Comparison of ENCODE assay signal across 22 cellular contexts in genomic region chr13:114029866-114030625, GRCh38. TPM values are rescaled to one million over a fixed set of nuclear protein-coding genes. Genes with fewer than 3 reads are reported as not detected.
DNase-seq lines count a peak whose midpoint lies in the region; ATAC-seq, FAIRE-seq and TF ChIP-seq lines count a peak whose summit lies in the region.
"Had no signal": no experiment of that assay in that cellular context is flagged by ENCODE, and none has a peak within 500 bp of the region (broad histone marks: within the 10 kb centered on the region; RNA-seq: fewer than 3 reads in every experiment).

No MANE protein-coding gene starts in this region.

- peaks cover 4% of the 10 kb centered on the region; the same call in 1 of the 2 replicates for H3K4me1 Mint-ChIP-seq in WTC11
- peaks cover 48% of the 10 kb centered on the region for H3K4me1 Mint-ChIP-seq in stimulated activated naive CD8-positive, alpha-beta T cell treated with anti-CD3 and anti-CD28 coated beads, Interleukin-15, amount 100 ng/mL, for 72 hours

- ATAC-seq in Right ventricle myocardium superior (ENCODE audit: poor library complexity) = no peak
- ATAC-seq in WTC11 = peak; percentile 62
- ATAC-seq in HepG2 = peak; percentile 86
- peak; percentile 51 for ATAC-seq in stimulated activated naive CD8-positive, alpha-beta T cell treated with anti-CD3 and anti-CD28 coated beads, Interleukin-15, amount 100 ng/mL, for 72 hours
- no peak for ATAC-seq in HG03432 (IDR thresholded peaks at IDR 0.05; ENCODE audit: unreplicated experiment)

- no peak overlapping the region for H3K4me3 Mint-ChIP-seq in WTC11
- no peak overlapping the region for H3K4me3 Mint-ChIP-seq in stimulated activated naive CD8-positive, alpha-beta T cell treated with anti-CD3 and anti-CD28 coated beads, Interleukin-15, amount 100 ng/mL, for 72 hours
- H3K4me3 Mint-ChIP-seq: CD14-positive monocyte had no signal

- TF ChIP-seq POLR2A in HepG2 (IDR thresholded peaks at IDR 0.05; ENCODE audit: insufficient read depth in 1 of 2, low read depth in 2 of 2, low read length in 2 of 2) (no peak), lower leg skin (IDR thresholded peaks at IDR 0.05) (no peak)

- H3K36me3 ChIP-seq in left ventricle myocardium inferior (no peaks in the 10 kb centered on the region), HepG2 (replicated peaks in 1 of 2; ENCODE audit: control insufficient read depth in 1 of 2, insufficient read depth in 2 of 2, low read length in 2 of 2) (no peaks in the 10 kb centered on the region)

- TF ChIP-seq CTCF in left ventricle myocardium inferior (IDR thresholded peaks at IDR 0.05; ENCODE audit: borderline replicate concordance) (no peak), WTC11 (IDR thresholded peaks at IDR 0.05) (no peak), HepG2 (CRISPR knock-in tag; IDR thresholded peaks at IDR 0.05) (no peak), lower leg skin (IDR thresholded peaks at IDR 0.05) (no peak)

- H3K4me1 ChIP-seq in left ventricle myocardium inferior (peaks cover 51% of the 10 kb centered on the region), HepG2 (ENCODE audit: insufficient read depth, low read length) (peaks cover 10% of the 10 kb centered on the region; the same call in 1 of the 2 replicates)

- POLR2A ChIA-PET in WTC11 (lab: Charles Lee) (no interaction called here), HepG2 (lab: Yijun Ruan, JAX) (no interaction called here)

- no peak overlapping the region for H3K9ac ChIP-seq in HepG2 (ENCODE audit: insufficient read depth, low read depth, low read length)

- in situ Hi-C loops in HepG2 (cut with HindIII; ENCODE audit: extremely low pct_ligation_motif_present, low pct_unique_long_range_greater_than_20kb) = no loop called here

- BruUV-seq in HepG2 (replicated peaks; lab: Mats Ljungman, UMichigan) = no TSS peak

- TF ChIP-seq EP300 in HepG2 (IDR thresholded peaks at IDR 0.05; ENCODE audit: low read depth in 2 of 2, low read length in 2 of 2) (no peak), HepG2 (CRISPR knock-in tag; IDR thresholded peaks at IDR 0.05; ENCODE audit: borderline replicate concordance) (no peak)

- peaks cover 11% of the 10 kb centered on the region for H3K9me3 Mint-ChIP-seq in WTC11
- peaks cover 0 to 15% of the 10 kb centered on the region in 2 donors for H3K9me3 Mint-ChIP-seq in stimulated activated naive CD8-positive, alpha-beta T cell treated with anti-CD3 and anti-CD28 coated beads, Interleukin-15, amount 100 ng/mL, for 72 hours

- H3K27ac Mint-ChIP-seq in WTC11 = no peak overlapping the region
- H3K27ac Mint-ChIP-seq in stimulated activated naive CD8-positive, alpha-beta T cell treated with anti-CD3 and anti-CD28 coated beads, Interleukin-15, amount 100 ng/mL, for 72 hours = peak overlapping the region in 1 of 2 donors; percentile 78

- no peaks in the 10 kb centered on the region for H4K20me1 ChIP-seq in HepG2 (ENCODE audit: insufficient read depth, low read length)

- H3K27ac ChIP-seq in left ventricle myocardium inferior (replicated peaks) (no peak overlapping the region), HepG2 (ENCODE audit: extremely low read length, insufficient read depth, low read length) (no peak overlapping the region)
- H3K27ac ChIP-seq: thoracic aorta had no signal

- FAIRE-seq in HepG2 (lab: Jason Lieb, UNC) = no peak
- FAIRE-seq: astrocyte, colon, GM19239 had no signal

- WGBS in HepG2 (ENCODE audit: low lambda C conversion rate) = 85% methylated on average over 5 of the region's 23 CpGs
- WGBS in lower leg skin, 2 donors = 77 to 90% methylated on average over 6 to 19 of the region's 23 CpGs

- no peaks in the 10 kb centered on the region for H3K9me3 ChIP-seq in left ventricle myocardium inferior (replicated peaks)
- no peaks in the 10 kb centered on the region for H3K9me3 ChIP-seq in HepG2 (ENCODE audit: low read length)
- H3K9me3 ChIP-seq: thoracic aorta had no signal

- H3K4me3 ChIP-seq in left ventricle myocardium inferior = no peak overlapping the region
- no peak overlapping the region for H3K4me3 ChIP-seq in HepG2 (replicated peaks in 1 of 3; ENCODE audit: insufficient read depth in 1 of 3, low read depth in 2 of 3, low read length in 3 of 3)
- H3K4me3 ChIP-seq in lower leg skin (ENCODE audit: low read depth, poor library complexity, severe bottlenecking) = no peak overlapping the region
- H3K4me3 ChIP-seq: thoracic aorta had no signal

- no peak overlapping the region for H2AFZ ChIP-seq in HepG2 (ENCODE audit: low read length)

- TF ChIP-seq RAD21 in HepG2 (CRISPR knock-in tag; IDR thresholded peaks at IDR 0.05) = no peak

- H3K27me3 Mint-ChIP-seq in WTC11 (ENCODE audit: low read depth) = no peaks in the 10 kb centered on the region
- no peaks in the 10 kb centered on the region for H3K27me3 Mint-ChIP-seq in stimulated activated naive CD8-positive, alpha-beta T cell treated with anti-CD3 and anti-CD28 coated beads, Interleukin-15, amount 100 ng/mL, for 72 hours

- CTCF ChIA-PET in WTC11 (lab: Charles Lee) = interaction anchor here (0.8 kb wide), 1 partner anchor 13 kb away, joined by 4 read pairs; no protein-coding TSS in a partner anchor
- CTCF ChIA-PET in HepG2 (lab: Yijun Ruan, JAX; ENCODE audit: low intra/inter-chr PET ratio, low total read pairs) = no interaction called here

- H3K79me2 ChIP-seq in HepG2 (ENCODE audit: insufficient read depth, low read length) = no peaks in the 10 kb centered on the region

- H3K36me3 Mint-ChIP-seq in WTC11 = peaks cover 12% of the 10 kb centered on the region

- H3K27me3 ChIP-seq in left ventricle myocardium inferior (ENCODE audit: low read depth) = no peaks in the 10 kb centered on the region
- H3K27me3 ChIP-seq in HepG2 (ENCODE audit: control insufficient read depth in 1 of 2, insufficient read depth in 2 of 2, low read length in 2 of 2) = peaks cover 7 to 43% of the 10 kb centered on the region in 2 experiments; a peak in 4 of 5 replicates

- intact Hi-C loops in Right ventricle myocardium superior (cut with DNase I) = no loop called here
- intact Hi-C loops in left ventricle myocardium inferior (cut with micrococcal nuclease) = no loop called here
- intact Hi-C loops in HepG2 (cut with micrococcal nuclease; ENCODE audit: unreplicated experiment) = no loop called here
- intact Hi-C loops in lower leg skin (cut with DNase I; ENCODE audit: low total_unique reads) = no loop called here

- peak; percentile 40 for DNase-seq in Right ventricle myocardium superior
- DNase-seq in left ventricle myocardium inferior = no peak
- no peak for DNase-seq in WTC11 (ENCODE audit: low spot score)
- DNase-seq in HepG2 (ENCODE audit: low spot score) = peak; percentile 10
- no peak for DNase-seq in stimulated activated naive CD8-positive, alpha-beta T cell treated with anti-CD3 and anti-CD28 coated beads, Interleukin-15, amount 100 ng/mL, for 72 hours
- no peak for DNase-seq in SW480 (ENCODE audit: low spot score)
- DNase-seq in lower leg skin (ENCODE audit: low spot score in 2 of 2) = no peak
- DNase-seq: activated CD4-positive, alpha-beta T cell treated with anti-CD3 and anti-CD28 coated beads, Interleukin-2, amount 50 U/mL, for 1 hour; DMS153; GOT3; Kasumi-1; NCI-H187; NCI-H226; NCI-H774; retina; T-helper 1 cell had no signal

- no peak overlapping the region for H3K4me2 ChIP-seq in HepG2 (ENCODE audit: low read depth, low read length)

TF ChIP-seq in HepG2, 621 proteins besides CTCF, POLR2A, EP300 and RAD21 (continues in another document):
- TF ChIP-seq ZMYM3 (CRISPR knock-in tag; IDR thresholded peaks at IDR 0.05) = no peak
- TF ChIP-seq MEIS2 (CRISPR knock-in tag; IDR thresholded peaks at IDR 0.05) = no peak

RNA-seq across cellular contexts. Expression of gene C13orf46, which starts 56.2 kb away (rescaled TPM):
- total RNA-seq in Right ventricle myocardium superior (0.32 TPM), left ventricle myocardium inferior (0.33 TPM), WTC11 (2021) (0.27 to 0.50 TPM (median 0.37 TPM) in 3 replicates), HepG2 (2016; rRNA removed; fragmentation: Illumina TruSeq; extraction: Trizol) (not detected in 2 replicates), lower leg skin (1 to 10 TPM in 1 of 4 donors, under 1 TPM in 2, not detected in 1; 0.13 to 1.4 (median 0.13) TPM)
- not detected in 2 replicates for total RNA-seq in HepG2 (2016; cell fraction: cytosol; rRNA removed; fragmentation: Illumina TruSeq; extraction: Trizol; ENCODE audit: low read depth)
- total RNA-seq in HepG2 (2016; cell fraction: insoluble cytoplasmic fraction; rRNA removed; fragmentation: Illumina TruSeq; extraction: Trizol) = not detected in 2 replicates
- total RNA-seq in HepG2 (2016; cell fraction: membrane; rRNA removed; fragmentation: Illumina TruSeq; extraction: Trizol) = not detected in 2 replicates
- not detected in 2 replicates for total RNA-seq in HepG2 (2016; cell fraction: nucleus; rRNA removed; fragmentation: Illumina TruSeq; extraction: Trizol)
- polyA plus RNA-seq in HepG2 (2011; rRNA removed) = 0.01 TPM in 1 of 2 replicates, not detected in the other
- polyA plus RNA-seq in HepG2 (2011; cell fraction: cytosol; rRNA removed) = not detected in 2 replicates
- polyA plus RNA-seq in HepG2 (2011; cell fraction: nucleus; rRNA removed) = 0.03 TPM in 1 of 2 replicates, not detected in the other
- not detected in 2 replicates for polyA plus RNA-seq in HepG2 (2012)
- polyA plus RNA-seq in HepG2 (2016; cell fraction: cytosol; fragmentation: Illumina TruSeq; extraction: Trizol; ENCODE audit: low read depth) = not detected in 2 replicates
- polyA plus RNA-seq in HepG2 (2016; cell fraction: insoluble cytoplasmic fraction; fragmentation: Illumina TruSeq; extraction: Trizol; ENCODE audit: low read depth) = not detected in 2 replicates
- not detected in 2 replicates for polyA plus RNA-seq in HepG2 (2016; cell fraction: membrane; fragmentation: Illumina TruSeq; extraction: Trizol; ENCODE audit: low read depth)
- not detected in 2 replicates for polyA plus RNA-seq in HepG2 (2016; cell fraction: nucleus; fragmentation: Illumina TruSeq; extraction: Trizol; ENCODE audit: insufficient read depth, low read depth)
- 1.9 TPM in 1 of 2 replicates, not detected in the other for polyA minus RNA-seq in HepG2 (2011; rRNA and poly(A)+ RNA removed; ENCODE audit: low replicate concordance)
- not detected in 2 replicates for polyA minus RNA-seq in HepG2 (2011; cell fraction: cytosol; rRNA and poly(A)+ RNA removed)
- 0.13 TPM in 1 of 2 replicates, not detected in the other for polyA minus RNA-seq in HepG2 (2011; cell fraction: nucleus; rRNA and poly(A)+ RNA removed)

Comparison
In these comparisons a context has a peak if more than half of its experiments do, and no peak if none do; other contexts are left out.
1. DNase-seq: peak in Right ventricle myocardium superior (single experiment) and HepG2 (single experiment); none in left ventricle myocardium inferior (single experiment), WTC11 (single experiment), stimulated activated naive CD8-positive, alpha-beta T cell treated with anti-CD3 and anti-CD28 coated beads, Interleukin-15, amount 100 ng/mL, for 72 hours (0 of 2), SW480 (single experiment) and lower leg skin (0 of 2).
2. ATAC-seq: peak in WTC11 (single experiment), HepG2 (single experiment) and stimulated activated naive CD8-positive, alpha-beta T cell treated with anti-CD3 and anti-CD28 coated beads, Interleukin-15, amount 100 ng/mL, for 72 hours (single experiment); none in Right ventricle myocardium superior (single experiment) and HG03432 (single experiment).